20 cellular contexts compared by ENCODE assay signal in genomic region chr1:175882192-175882591, GRCh38.
DNase-seq lines count a peak whose midpoint lies in the region; FAIRE-seq and TF ChIP-seq lines count a peak whose summit lies in the region.
"Had no signal": no experiment of that assay in that cellular context is flagged by ENCODE, and none has a peak within 500 bp of the region (broad histone marks: within the 10 kb centered on the region; RNA-seq: fewer than 3 reads in every experiment).

No MANE protein-coding gene starts in this region.

- H3K4me3 Mint-ChIP-seq in nephron progenitor cell: no peak overlapping the region
- H3K4me3 Mint-ChIP-seq: CD4-positive, alpha-beta T cell; HFFc6 had no signal

- POLR2A ChIA-PET in H1 (lab: Charles Lee; ENCODE audit: partially characterized antibody): no interaction called here

- no peak overlapping the region for H3K23ac ChIP-seq in H1 (ENCODE audit: insufficient read length)
- H3K23ac ChIP-seq in trophoblast cell (ENCODE audit: low read length): no peak overlapping the region

- no peaks in the 10 kb centered on the region for H3K9me3 Mint-ChIP-seq in nephron progenitor cell
- H3K9me3 Mint-ChIP-seq: CD4-positive, alpha-beta T cell; HFFc6 had no signal

- H3K23me2 ChIP-seq in H1 (ENCODE audit: low read depth, low read length): no peaks in the 10 kb centered on the region

- H4K12ac ChIP-seq in trophoblast cell (ENCODE audit: low read depth, low read length): no peak overlapping the region

- H3K9me3 ChIP-seq in H1 (ENCODE audit: insufficient read depth in 2 of 2, low read depth in 1 of 2, low read length in 1 of 2) (no peaks in the 10 kb centered on the region), trophoblast cell (ENCODE audit: insufficient read depth, low read depth, low read length) (peaks cover 2% of the 10 kb centered on the region)
- H3K9me3 ChIP-seq: Caco-2, HAP-1 had no signal

- H3K79me2 ChIP-seq in H1 (ENCODE audit: control insufficient read depth in 1 of 2, insufficient read depth in 2 of 2, low read length in 2 of 2): no peaks in the 10 kb centered on the region
- no peaks in the 10 kb centered on the region for H3K79me2 ChIP-seq in trophoblast cell (ENCODE audit: control insufficient read depth, insufficient read depth, low read length, poor library complexity)

- peak overlapping the region; percentile 47 for H3K27ac Mint-ChIP-seq in nephron progenitor cell
- H3K27ac Mint-ChIP-seq: CD4-positive, alpha-beta T cell; HFFc6 had no signal

- no peak for FAIRE-seq in H1 (lab: Jason Lieb, UNC)
- FAIRE-seq: A204.1, D721Med, G401.6, GM12891, GM19239, HTR-8/SVneo had no signal

- H3K4me3 ChIP-seq in H1 (ENCODE audit: extremely low read depth in 1 of 4, insufficient read depth in 2 of 4, low read depth in 3 of 4, low read length in 4 of 4) (no peak overlapping the region), trophoblast cell (ENCODE audit: low read depth, low read length) (no peak overlapping the region)
- H3K4me3 ChIP-seq: HAP-1 had no signal

- H2BK5ac ChIP-seq in H1 (ENCODE audit: low read depth, low read length) (no peak overlapping the region), trophoblast cell (ENCODE audit: low read depth, low read length, poor library complexity) (no peak overlapping the region)

- no peak for TF ChIP-seq RAD21 in H1 (IDR thresholded peaks at IDR 0.05 in 1 of 2, conservative IDR thresholded peaks at IDR 0.05 in 1 of 2; ENCODE audit: low read depth in 2 of 2, low read length in 2 of 2)

- H3K27me3 ChIP-seq in H1 (replicated peaks in 1 of 4; ENCODE audit: control insufficient read depth in 3 of 4, extremely low read depth in 1 of 4, insufficient read depth in 3 of 4, low read length in 3 of 4) (peaks cover 3 to 5% (median 3%) of the 10 kb centered on the region in 4 experiments; a peak in 4 of 7 replicates), trophoblast cell (ENCODE audit: insufficient read depth, low read length) (no peaks in the 10 kb centered on the region)

- DNase-seq in H1 (ENCODE audit: low read depth in 1 of 2, low spot score in 2 of 2) (no peak), nephron progenitor cell (no peak), trophoblast cell (no peak), HCEC 1CT (no peak), nucleus accumbens (lab: John Stamatoyannopoulos, UW) (no peak), SIG-M5 (lab: John Stamatoyannopoulos, UW) (no peak)
- DNase-seq: ACHN; AML-193; Caco-2; CD4-positive, alpha-beta T cell; HFFc6; IMR-90 had no signal

- no peak overlapping the region for H3K9ac ChIP-seq in H1 (replicated peaks in 1 of 4; ENCODE audit: extremely low read depth in 1 of 4, low read depth in 3 of 4, low read length in 3 of 4)
- no peak overlapping the region for H3K9ac ChIP-seq in trophoblast cell (ENCODE audit: low read length)

- H4K8ac ChIP-seq in H1 (ENCODE audit: extremely low read depth, insufficient read depth, low read length): no peak overlapping the region
- H4K8ac ChIP-seq in trophoblast cell (ENCODE audit: low read depth, low read length): no peak overlapping the region

- H3K4me1 ChIP-seq in H1 (replicated peaks in 1 of 4; ENCODE audit: control insufficient read depth in 3 of 4, insufficient read depth in 4 of 4, low read length in 3 of 4) (peaks cover 0 to 2% (median under 1%) of the 10 kb centered on the region in 4 experiments; a peak in 2 of 7 replicates), trophoblast cell (ENCODE audit: control insufficient read depth in 1 of 2, insufficient read depth in 2 of 2, low read length in 2 of 2) (peaks cover 7 to 13% of the 10 kb centered on the region in 2 experiments)
- H3K4me1 ChIP-seq: HAP-1 had no signal

- CTCF ChIA-PET in H1 (lab: Charles Lee; ENCODE audit: partially characterized antibody): no interaction called here

- H4K20me1 ChIP-seq in H1 (replicated peaks in 1 of 2; ENCODE audit: control insufficient read depth in 1 of 2, insufficient read depth in 2 of 2, low read length in 2 of 2): no peaks in the 10 kb centered on the region

- H3K27ac ChIP-seq in H1 (ENCODE audit: low read depth, low read length): no peak overlapping the region
- no peak overlapping the region for H3K27ac ChIP-seq in trophoblast cell (ENCODE audit: low read depth, low read length)
- H3K27ac ChIP-seq: C4-2B had no signal

- peaks cover 13% of the 10 kb centered on the region for H3K27me3 Mint-ChIP-seq in nephron progenitor cell (ENCODE audit: low read depth, poor library complexity)
- H3K27me3 Mint-ChIP-seq: CD4-positive, alpha-beta T cell had no signal

- H3K18ac ChIP-seq in H1 (ENCODE audit: extremely low read depth, low read length) (no peak overlapping the region), trophoblast cell (ENCODE audit: low read length) (no peak overlapping the region)

- H2BK15ac ChIP-seq in H1 (ENCODE audit: low read length): no peak overlapping the region

- no peak overlapping the region for H3K56ac ChIP-seq in H1 (replicated peaks; ENCODE audit: insufficient read length, low read depth, low read length)

- no peak overlapping the region for H2BK120ac ChIP-seq in H1 (replicated peaks; ENCODE audit: low read depth, low read length)
- no peak overlapping the region for H2BK120ac ChIP-seq in trophoblast cell (ENCODE audit: insufficient read depth, low read length, poor library complexity)

- no peaks in the 10 kb centered on the region for H3K36me3 Mint-ChIP-seq in nephron progenitor cell (ENCODE audit: low read depth)

- H3K4ac ChIP-seq in H1 (replicated peaks; ENCODE audit: insufficient read length, low read depth, low read length): no peak overlapping the region
- no peak overlapping the region for H3K4ac ChIP-seq in trophoblast cell (ENCODE audit: low read depth, low read length)

- H2AFZ ChIP-seq in H1 (ENCODE audit: low read length): no peak overlapping the region
- H2AFZ ChIP-seq in trophoblast cell (ENCODE audit: insufficient read depth, low read length, poor library complexity): no peak overlapping the region

- TF ChIP-seq EP300 in H1 (IDR thresholded peaks at IDR 0.05; ENCODE audit: borderline replicate concordance in 1 of 2, low read depth in 2 of 2, low read length in 2 of 2): no peak

- no peak overlapping the region for H2BK20ac ChIP-seq in H1 (ENCODE audit: low read length)

- no peak for TF ChIP-seq POLR2A in H1 (IDR thresholded peaks at IDR 0.05; ENCODE audit: control extremely low read depth in 1 of 2, low read depth in 2 of 2, low read length in 2 of 2)

- no peaks in the 10 kb centered on the region for H3K79me1 ChIP-seq in H1 (ENCODE audit: low read depth, low read length)
- H3K79me1 ChIP-seq in trophoblast cell (ENCODE audit: low read length): peaks cover 5% of the 10 kb centered on the region

- 86% methylated on average over 1 of the region's 1 CpG; no CpG with 5 or more reads in 1 of the 2 experiments for WGBS in H1 (ENCODE audit: extremely low coverage in 1 of 2, insufficient coverage in 1 of 2, insufficient read length in 1 of 2, insufficient replicate concordance in 2 of 2, low coverage in 1 of 2, low lambda C conversion rate in 2 of 2, missing lambda C conversion rate in 1 of 2), 2 experiments
- no CpG with 5 or more reads among the region's 1 CpG for WGBS in trophoblast cell (ENCODE audit: extremely low coverage, insufficient coverage, insufficient read length)

- H2AK5ac ChIP-seq in H1 (ENCODE audit: low read depth, low read length) (no peak overlapping the region), trophoblast cell (ENCODE audit: low read length) (peak overlapping the region; percentile 10)

- TF ChIP-seq CTCF in H1 (IDR thresholded peaks at IDR 0.05; ENCODE audit: control extremely low read depth in 1 of 3, insufficient read depth in 1 of 3, low read depth in 1 of 3, low read length in 3 of 3): no peak
- no peak for TF ChIP-seq CTCF in nephron progenitor cell (IDR thresholded peaks at IDR 0.05)

- H3K14ac ChIP-seq in H1 (ENCODE audit: insufficient read length) (no peak overlapping the region), trophoblast cell (ENCODE audit: low read length) (no peak overlapping the region)

- H3K4me1 Mint-ChIP-seq in nephron progenitor cell: peaks cover 22% of the 10 kb centered on the region

- H4K91ac ChIP-seq in H1 (replicated peaks; ENCODE audit: insufficient read length, low read length) (no peak overlapping the region), trophoblast cell (ENCODE audit: low read depth, low read length) (peak overlapping the region; percentile 31)

- no peak overlapping the region for H3K4me2 ChIP-seq in H1 (ENCODE audit: insufficient read depth in 1 of 2, low read depth in 2 of 2, low read length in 2 of 2)
- no peak overlapping the region for H3K4me2 ChIP-seq in trophoblast cell (ENCODE audit: low read length)

- H2BK12ac ChIP-seq in H1 (ENCODE audit: low read depth, low read length): no peak overlapping the region
- H2BK12ac ChIP-seq in trophoblast cell (ENCODE audit: low read length): no peak overlapping the region

- H4K5ac ChIP-seq in H1 (ENCODE audit: insufficient read length, low read depth, low read length): no peak overlapping the region

- H3K36me3 ChIP-seq in H1 (ENCODE audit: control insufficient read depth in 2 of 4, insufficient read depth in 4 of 4, low read length in 3 of 4) (no peaks in the 10 kb centered on the region), trophoblast cell (ENCODE audit: control insufficient read depth in 1 of 2, insufficient read depth in 2 of 2, low read length in 2 of 2) (no peaks in the 10 kb centered on the region)
- H3K36me3 ChIP-seq: HAP-1 had no signal

TF ChIP-seq in H1, 55 proteins besides CTCF, POLR2A, EP300 and RAD21:
- no peak for TF ChIP-seq FOSL1 (IDR thresholded peaks at IDR 0.05; ENCODE audit: insufficient read depth, low read depth, low read length)
- peak; percentile 82 for TF ChIP-seq KDM1A (IDR thresholded peaks at IDR 0.05; ENCODE audit: borderline replicate concordance, low read length)
